ENCODE assay signal across 18 cellular contexts in genomic region chr6:21132856-21133610, GRCh38.
DNase-seq lines count a peak whose midpoint lies in the region; ATAC-seq and TF ChIP-seq lines count a peak whose summit lies in the region.
"Had no signal": no experiment of that assay in that cellular context is flagged by ENCODE, and none has a peak within 500 bp of the region (broad histone marks: within the 10 kb centered on the region; RNA-seq: fewer than 3 reads in every experiment).

No MANE protein-coding gene starts in this region.

- H4K8ac ChIP-seq in mesenchymal stem cell (ENCODE audit: low read length), result no peak overlapping the region

- H3K9me3 ChIP-seq in mesenchymal stem cell (ENCODE audit: control insufficient read depth, low read length), result no peaks in the 10 kb centered on the region
- H3K9me3 ChIP-seq: gastroesophageal sphincter, pancreas had no signal

- DNase-seq in D341Med (ENCODE audit: low spot score) (peak; percentile 48), NCI-H2171 treated with DMSO at 0.1 percent for 48 hours (lab: John Stamatoyannopoulos, UW) (peak; percentile 70), mesenchymal stem cell (peak; percentile 15), NCI-H2107 (lab: John Stamatoyannopoulos, UW) (no peak)
- DNase-seq in stimulated activated CD4-positive, alpha-beta T cell treated with anti-CD3 and anti-CD28 coated beads, Interleukin-4, amount 100 ng/mL, for 1 hour, result no peak
- DNase-seq: activated naive CD4-positive, alpha-beta T cell treated with anti-CD3 and anti-CD28 coated beads, Interleukin-2, amount 50 U/mL, for 16 hours; DMS153; immature natural killer cell; midbrain; NCI-H1105; NCI-H748 treated with DMSO at 0.1 percent for 48 hours; pancreas; stimulated activated naive CD8-positive, alpha-beta T cell treated with anti-CD3 and anti-CD28 coated beads, Interleukin-15, amount 100 ng/mL, for 72 hours had no signal

- no peak for ATAC-seq in GM21360 (IDR thresholded peaks at IDR 0.05; ENCODE audit: unreplicated experiment)
- no peak for ATAC-seq in HG02623 (IDR thresholded peaks at IDR 0.05; ENCODE audit: unreplicated experiment)
- ATAC-seq: gastroesophageal sphincter; pancreas; stimulated activated naive CD8-positive, alpha-beta T cell treated with anti-CD3 and anti-CD28 coated beads, Interleukin-15, amount 100 ng/mL, for 72 hours had no signal

- H3K4me2 ChIP-seq in mesenchymal stem cell (ENCODE audit: low read length, poor library complexity, severe bottlenecking), result no peak overlapping the region

- 47% methylated on average over 4 of the region's 5 CpGs for WGBS in mesenchymal stem cell

- H3K4ac ChIP-seq in mesenchymal stem cell (ENCODE audit: low read depth in 1 of 2, low read length in 2 of 2), result no peak overlapping the region

- H3K9me3 Mint-ChIP-seq in brain, result no peaks in the 10 kb centered on the region
- H3K9me3 Mint-ChIP-seq: IgD-negative memory B cell; immature natural killer cell; stimulated activated naive CD8-positive, alpha-beta T cell treated with anti-CD3 and anti-CD28 coated beads, Interleukin-15, amount 100 ng/mL, for 72 hours had no signal

- H3K4me1 ChIP-seq in mesenchymal stem cell (ENCODE audit: control insufficient read depth, insufficient read depth, low read depth, low read length), result no peaks in the 10 kb centered on the region
- H3K4me1 ChIP-seq: pancreas had no signal

- H3K27ac ChIP-seq in mesenchymal stem cell (ENCODE audit: low read length, poor library complexity, severe bottlenecking), result no peak overlapping the region
- H3K27ac ChIP-seq: gastroesophageal sphincter, pancreas had no signal

- H3K79me1 ChIP-seq in mesenchymal stem cell (replicated peaks; ENCODE audit: low read length, poor library complexity, severe bottlenecking), result no peaks in the 10 kb centered on the region

- H2BK5ac ChIP-seq in mesenchymal stem cell (ENCODE audit: low read depth, low read length, poor library complexity, severe bottlenecking), result no peak overlapping the region

- no peak overlapping the region for H3K23ac ChIP-seq in mesenchymal stem cell (ENCODE audit: low read length in 2 of 2)

- H2BK12ac ChIP-seq in mesenchymal stem cell (ENCODE audit: low read length in 2 of 2), result no peak overlapping the region

- peak overlapping the region; percentile 75 to 98 (median 82) for H3K27ac Mint-ChIP-seq in brain
- H3K27ac Mint-ChIP-seq: IgD-negative memory B cell; immature natural killer cell; stimulated activated naive CD8-positive, alpha-beta T cell treated with anti-CD3 and anti-CD28 coated beads, Interleukin-15, amount 100 ng/mL, for 72 hours had no signal

- no peak overlapping the region for H3K14ac ChIP-seq in mesenchymal stem cell (ENCODE audit: low read length in 2 of 2)

- H3K27me3 ChIP-seq in mesenchymal stem cell (ENCODE audit: control insufficient read depth in 1 of 2, insufficient read depth in 1 of 2, low read length in 2 of 2), result no peaks in the 10 kb centered on the region
- H3K27me3 ChIP-seq: gastroesophageal sphincter, pancreas had no signal

- no peak overlapping the region for H4K91ac ChIP-seq in mesenchymal stem cell (ENCODE audit: low read length)

- H2AFZ ChIP-seq in mesenchymal stem cell (ENCODE audit: low read depth, low read length), result no peak overlapping the region

- no peak overlapping the region for H2BK120ac ChIP-seq in mesenchymal stem cell (ENCODE audit: low read depth, low read length)

- TF ChIP-seq CTCF in brain (conservative IDR thresholded peaks at IDR 0.05), result no peak

- H3K18ac ChIP-seq in mesenchymal stem cell (ENCODE audit: low read depth in 1 of 2, low read length in 2 of 2), result peak overlapping the region in 1 of 2 experiments; percentile 61

- H3K27me3 Mint-ChIP-seq in brain, result no peaks in the 10 kb centered on the region
- H3K27me3 Mint-ChIP-seq: IgD-negative memory B cell; stimulated activated naive CD8-positive, alpha-beta T cell treated with anti-CD3 and anti-CD28 coated beads, Interleukin-15, amount 100 ng/mL, for 72 hours had no signal

- H3K4me1 Mint-ChIP-seq in brain, result peaks cover 75% of the 10 kb centered on the region
- H3K4me1 Mint-ChIP-seq: IgD-negative memory B cell; immature natural killer cell; stimulated activated naive CD8-positive, alpha-beta T cell treated with anti-CD3 and anti-CD28 coated beads, Interleukin-15, amount 100 ng/mL, for 72 hours had no signal

- no peaks in the 10 kb centered on the region for H3K36me3 ChIP-seq in mesenchymal stem cell (ENCODE audit: control insufficient read depth in 1 of 2, insufficient read depth in 2 of 2, low read depth in 1 of 2, low read length in 2 of 2)
- H3K36me3 ChIP-seq: gastroesophageal sphincter, pancreas had no signal

- no peak overlapping the region for H2AK5ac ChIP-seq in mesenchymal stem cell (ENCODE audit: low read length, severe bottlenecking)

- H3K4me3 Mint-ChIP-seq in brain, result peak overlapping the region in 4 of 5 experiments; percentile 64 to 76 (median 74)
- H3K4me3 Mint-ChIP-seq: immature natural killer cell; stimulated activated naive CD8-positive, alpha-beta T cell treated with anti-CD3 and anti-CD28 coated beads, Interleukin-15, amount 100 ng/mL, for 72 hours had no signal

- no peaks in the 10 kb centered on the region for H3K36me3 Mint-ChIP-seq in brain

- H2BK15ac ChIP-seq in mesenchymal stem cell (ENCODE audit: low read depth, poor library complexity, severe bottlenecking), result no peak overlapping the region

- H3K4me3 ChIP-seq in mesenchymal stem cell (ENCODE audit: insufficient read depth in 1 of 2, low read depth in 1 of 2, low read length in 2 of 2), result no peak overlapping the region
- H3K4me3 ChIP-seq: gastroesophageal sphincter, pancreas had no signal

- H3K9ac ChIP-seq in mesenchymal stem cell (ENCODE audit: low read length), result no peak overlapping the region

Comparison
In these comparisons a context has a peak if more than half of its experiments do, and no peak if none do; other contexts are left out.
1. DNase-seq: peak in D341Med (single experiment), NCI-H2171 treated with DMSO at 0.1 percent for 48 hours (single experiment) and mesenchymal stem cell (single experiment); none in NCI-H2107 (single experiment) and stimulated activated CD4-positive, alpha-beta T cell treated with anti-CD3 and anti-CD28 coated beads, Interleukin-4, amount 100 ng/mL, for 1 hour (single experiment).